14 cellular contexts compared by ENCODE assay signal in the genomic region with DNA sequence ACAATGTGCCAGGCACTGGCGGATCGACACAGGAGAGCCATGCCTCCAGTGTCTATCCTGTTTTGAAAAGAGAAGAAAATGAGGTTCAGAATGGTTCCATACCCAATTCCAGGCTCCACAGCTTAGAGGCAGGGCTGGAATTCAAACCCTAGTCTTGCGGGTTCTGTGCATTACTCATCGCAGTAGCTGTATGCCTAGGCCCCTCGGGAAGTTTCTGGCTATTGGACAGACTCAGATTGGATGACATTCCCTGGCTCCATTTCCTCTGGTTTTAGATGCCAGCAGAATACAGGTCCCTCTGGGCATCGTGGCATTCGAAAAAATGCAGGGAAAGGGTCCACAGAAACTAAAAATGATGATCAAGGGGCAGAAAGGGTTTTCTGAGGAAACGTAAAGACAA.
DNase-seq lines count a peak whose midpoint lies in the region; ATAC-seq and TF ChIP-seq lines count a peak whose summit lies in the region.
"Had no signal": no experiment of that assay in that cellular context is flagged by ENCODE, and none has a peak within 500 bp of the region (broad histone marks: within the 10 kb centered on the region; RNA-seq: fewer than 3 reads in every experiment).

No MANE protein-coding gene starts in this region.

- ATAC-seq in PC-3 (no peak), GM21367 (IDR thresholded peaks at IDR 0.05; ENCODE audit: unreplicated experiment) (no peak), heart left ventricle (no peak), GM18498 (IDR thresholded peaks at IDR 0.05; ENCODE audit: unreplicated experiment) (no peak)
- ATAC-seq: psoas muscle; stimulated activated memory B cell treated with anti-CD40 and anti-IgM and Interleukin-4, amounts not matched to agents 10 μg/mL and 1 μg/mL and 100 μg/mL, for 72 hours had no signal

- H3K9ac ChIP-seq in PC-3 (ENCODE audit: low read length) (no peak overlapping the region), mesenchymal stem cell (ENCODE audit: low read length) (no peak overlapping the region)

- peak overlapping the region; percentile 49 for H2BK15ac ChIP-seq in mesenchymal stem cell (ENCODE audit: low read depth, poor library complexity, severe bottlenecking)

- no peaks in the 10 kb centered on the region for H3K79me1 ChIP-seq in mesenchymal stem cell (replicated peaks; ENCODE audit: low read length, poor library complexity, severe bottlenecking)

- TF ChIP-seq CTCF in PC-3 (conservative IDR thresholded peaks at IDR 0.05; ENCODE audit: low read depth, low read length) = no peak
- no peak for TF ChIP-seq CTCF in choroid plexus epithelial cell (conservative IDR thresholded peaks at IDR 0.05; ENCODE audit: low read depth, low read length)
- TF ChIP-seq CTCF in heart left ventricle (IDR thresholded peaks at IDR 0.05) = no peak

- no peaks in the 10 kb centered on the region for H3F3A ChIP-seq in PC-3 (ENCODE audit: low read length, unreplicated experiment)

- no peaks in the 10 kb centered on the region for H3K9me3 ChIP-seq in PC-3 (ENCODE audit: low read length)
- H3K9me3 ChIP-seq in mesenchymal stem cell (ENCODE audit: control insufficient read depth, low read length) = no peaks in the 10 kb centered on the region
- H3K9me3 ChIP-seq in heart left ventricle = no peaks in the 10 kb centered on the region
- H3K9me3 ChIP-seq: psoas muscle had no signal

- H3K18ac ChIP-seq in mesenchymal stem cell (ENCODE audit: low read depth in 1 of 2, low read length in 2 of 2) = peak overlapping the region in 1 of 2 experiments; percentile 1

- CTCF ChIA-PET in PC-3 (lab: Charles Lee) = no interaction called here

- H3K36me3 ChIP-seq in PC-3 (ENCODE audit: low read depth, low read length) = no peaks in the 10 kb centered on the region
- no peaks in the 10 kb centered on the region for H3K36me3 ChIP-seq in mesenchymal stem cell (ENCODE audit: control insufficient read depth in 1 of 2, insufficient read depth in 2 of 2, low read depth in 1 of 2, low read length in 2 of 2)
- no peaks in the 10 kb centered on the region for H3K36me3 ChIP-seq in heart left ventricle

- intact Hi-C loops in PC-3 (cut with micrococcal nuclease) (no loop called here), heart left ventricle (cut with DNase I) (loop anchor here in 1 of 10 donors (10.0 kb wide), 1 partner anchor 160 kb away; no protein-coding TSS in a partner anchor)

- H3K4me2 ChIP-seq in PC-3 (ENCODE audit: low read length) (no peak overlapping the region), mesenchymal stem cell (ENCODE audit: low read length, poor library complexity, severe bottlenecking) (no peak overlapping the region)

- no peaks in the 10 kb centered on the region for H4K20me1 ChIP-seq in PC-3 (ENCODE audit: low read length)

- peak; percentile 78 for DNase-seq in EH (ENCODE audit: low read depth)
- peak; percentile 34 for DNase-seq in PC-3
- peak; percentile 40 for DNase-seq in choroid plexus epithelial cell (ENCODE audit: low read depth)
- DNase-seq in mesenchymal stem cell = no peak
- no peak for DNase-seq in substantia nigra (lab: John Stamatoyannopoulos, UW)
- no peak for DNase-seq in heart left ventricle
- DNase-seq: activated naive CD8-positive, alpha-beta T cell treated with anti-CD3 and anti-CD28 coated beads, Interleukin-2, amount 10 ng/mL, durations not matched to agents 7 days and 5 days; NCI-H1417 treated with DMSO at 0.1 percent for 48 hours; NCI-H69; psoas muscle; Right ventricle myocardium superior had no signal

- H3K4ac ChIP-seq in mesenchymal stem cell (ENCODE audit: low read depth in 1 of 2, low read length in 2 of 2) = no peak overlapping the region

- H3K27me3 ChIP-seq in PC-3 (ENCODE audit: low read length) (no peaks in the 10 kb centered on the region), mesenchymal stem cell (ENCODE audit: control insufficient read depth in 1 of 2, insufficient read depth in 1 of 2, low read length in 2 of 2) (peaks cover 5 to 8% of the 10 kb centered on the region in 2 experiments), heart left ventricle (no peaks in the 10 kb centered on the region)

- no peak overlapping the region for H2BK120ac ChIP-seq in mesenchymal stem cell (ENCODE audit: low read depth, low read length)

- 0 out of 2 replicates have a peak overlapping the region, but pooled peaks have one; percentile 24 for H3K27ac ChIP-seq in PC-3 (ENCODE audit: low read length)
- H3K27ac ChIP-seq in mesenchymal stem cell (ENCODE audit: low read length, poor library complexity, severe bottlenecking) = no peak overlapping the region
- no peak overlapping the region for H3K27ac ChIP-seq in substantia nigra (ENCODE audit: low read depth, low read length, poor library complexity, severe bottlenecking)
- no peak overlapping the region for H3K27ac ChIP-seq in heart left ventricle
- H3K27ac ChIP-seq: psoas muscle had no signal

- H3K14ac ChIP-seq in mesenchymal stem cell (ENCODE audit: low read length in 2 of 2) = no peak overlapping the region

- POLR2A ChIA-PET in PC-3 (lab: Charles Lee; ENCODE audit: unreplicated experiment) = no interaction called here

- H3K4me1 ChIP-seq in PC-3 (ENCODE audit: insufficient read depth, low read length) (peaks cover 11% of the 10 kb centered on the region), mesenchymal stem cell (ENCODE audit: control insufficient read depth, insufficient read depth, low read depth, low read length) (peaks cover 8% of the 10 kb centered on the region), heart left ventricle (peaks cover 0 to 10% (median 0%) of the 10 kb centered on the region in 12 donors)

- no peaks in the 10 kb centered on the region for H3K9me2 ChIP-seq in PC-3 (replicated peaks; ENCODE audit: low read length)

- H3K4me3 ChIP-seq in PC-3 (ENCODE audit: low read length) (no peak overlapping the region), choroid plexus epithelial cell (ENCODE audit: low read depth, low read length) (no peak overlapping the region), mesenchymal stem cell (ENCODE audit: insufficient read depth in 1 of 2, low read depth in 1 of 2, low read length in 2 of 2) (peak overlapping the region in 1 of 2 experiments; percentile 34), heart left ventricle (no peak overlapping the region)
- H3K4me3 ChIP-seq: psoas muscle had no signal

- no peak overlapping the region for H2BK5ac ChIP-seq in mesenchymal stem cell (ENCODE audit: low read depth, low read length, poor library complexity, severe bottlenecking)

- 58% methylated on average over 8 of the region's 8 CpGs for WGBS in mesenchymal stem cell
- WGBS in heart left ventricle, 4 donors = 66 to 75% (median 70%) methylated on average over 8 of the region's 8 CpGs

- no peak overlapping the region for H4K91ac ChIP-seq in mesenchymal stem cell (ENCODE audit: low read length)

- no peak overlapping the region for H2BK12ac ChIP-seq in mesenchymal stem cell (ENCODE audit: low read length in 2 of 2)

- H2AK5ac ChIP-seq in mesenchymal stem cell (ENCODE audit: low read length, severe bottlenecking) = no peak overlapping the region

- no peak overlapping the region for H3K23ac ChIP-seq in mesenchymal stem cell (ENCODE audit: low read length in 2 of 2)

- no peaks in the 10 kb centered on the region for H3K79me2 ChIP-seq in PC-3 (ENCODE audit: low read length)

- no peak overlapping the region for H4K8ac ChIP-seq in mesenchymal stem cell (ENCODE audit: low read length)

- TF ChIP-seq POLR2A in heart left ventricle (IDR thresholded peaks at IDR 0.05) = no peak

- no TSS peak for BruUV-seq in PC-3 (replicated peaks; lab: Mats Ljungman, UMichigan)

- H2AFZ ChIP-seq in PC-3 (ENCODE audit: low read length) (no peak overlapping the region), mesenchymal stem cell (ENCODE audit: low read depth, low read length) (no peak overlapping the region)

Comparison
In these comparisons a context has a peak if more than half of its experiments do, and no peak if none do; other contexts are left out.
1. DNase-seq: peak in EH (single experiment), PC-3 (single experiment) and choroid plexus epithelial cell (single experiment); none in mesenchymal stem cell (single experiment), substantia nigra (0 of 49) and heart left ventricle (0 of 5).